Comparison of ENCODE assay signal across 13 cellular contexts in the genomic region with DNA sequence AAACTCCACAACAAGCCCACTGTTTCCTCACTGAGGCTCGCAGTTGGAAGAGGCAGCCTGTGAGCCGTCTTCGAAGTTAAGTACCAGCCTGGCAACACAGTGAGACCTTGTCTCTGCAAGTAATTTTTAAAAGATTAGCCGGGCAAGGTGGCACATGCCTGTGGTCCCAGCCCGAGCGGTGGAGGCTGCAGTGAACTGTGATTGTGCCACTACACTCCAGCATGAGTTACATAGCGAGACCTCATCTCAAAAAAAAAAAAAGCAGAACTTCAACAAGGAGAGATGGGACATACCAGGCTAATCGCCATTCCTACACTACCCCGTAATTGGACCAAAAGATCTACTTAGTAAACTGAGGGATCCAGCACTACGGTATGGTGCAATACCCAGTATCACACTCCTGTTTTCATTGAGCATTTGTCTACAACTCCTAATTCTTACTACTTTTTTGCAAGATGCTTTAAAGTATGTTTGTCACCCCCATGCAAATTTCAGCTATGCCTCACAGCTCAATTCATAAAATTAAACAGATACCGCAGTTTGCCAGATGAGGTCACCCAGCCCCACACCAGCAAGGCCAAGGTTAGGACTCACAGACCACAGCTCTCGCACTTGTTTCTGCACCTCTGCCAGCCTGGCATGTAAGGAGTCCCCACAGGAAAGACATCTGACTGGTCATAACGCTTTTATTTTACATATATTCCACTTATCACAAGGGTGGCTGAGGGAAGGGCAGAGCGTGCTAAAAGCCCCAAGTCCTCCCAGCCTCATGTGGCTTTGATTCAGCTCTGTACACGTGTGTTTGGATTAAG. TPM values are rescaled to one million over a fixed set of nuclear protein-coding genes. Genes with fewer than 3 reads are reported as not detected.
DNase-seq lines count a peak whose midpoint lies in the region; ATAC-seq and TF ChIP-seq lines count a peak whose summit lies in the region.
"Had no signal": no experiment of that assay in that cellular context is flagged by ENCODE, and none has a peak within 500 bp of the region (broad histone marks: within the 10 kb centered on the region; RNA-seq: fewer than 3 reads in every experiment).

No MANE protein-coding gene starts in this region.

- CTCF ChIA-PET in GM10248 (lab: Yijun Ruan, JAX) (interaction anchor here (1.2 to 12.3 kb wide), 10 partner anchors 9 to 510 kb away, joined by 3 to 129 read pairs (median 8); no protein-coding TSS in a partner anchor), WTC11 (lab: Charles Lee) (interaction anchor here (0.6 to 1.4 kb wide), 3 partner anchors 9 to 198 kb away, joined by 3 to 9 read pairs (median 3); no protein-coding TSS in a partner anchor)

- H3K36me3 ChIP-seq in mucosa of descending colon (ENCODE audit: low read depth): no peaks in the 10 kb centered on the region

- peaks cover 41% of the 10 kb centered on the region for H3K36me3 Mint-ChIP-seq in WTC11

- no peak overlapping the region for H3K4me3 ChIP-seq in mucosa of descending colon

- peak; percentile 26 for TF ChIP-seq CTCF in GM10248 (IDR thresholded peaks at IDR 0.05; ENCODE audit: control extremely low read depth, extremely low read depth, low read depth, missing control alignments)
- no peak for TF ChIP-seq CTCF in WTC11 (IDR thresholded peaks at IDR 0.05)
- no peak for TF ChIP-seq CTCF in mucosa of descending colon (IDR thresholded peaks at IDR 0.05)

- peak overlapping the region; percentile 37 for H3K27ac Mint-ChIP-seq in WTC11

- intact Hi-C loops in mucosa of descending colon (cut with DNase I, micrococcal nuclease): loop anchor here (10.0 kb wide), 2 partner anchors 503 to 653 kb away; no protein-coding TSS in a partner anchor

- H3K4me1 Mint-ChIP-seq in WTC11: no peaks in the 10 kb centered on the region

- H3K4me3 Mint-ChIP-seq in WTC11: no peak overlapping the region

- ATAC-seq in GM19324 (IDR thresholded peaks at IDR 0.05; ENCODE audit: low FRiP score, unreplicated experiment): peak; percentile 66
- peak; percentile 45 for ATAC-seq in HG03039 (IDR thresholded peaks at IDR 0.05; ENCODE audit: unreplicated experiment)
- no peak for ATAC-seq in WTC11
- ATAC-seq in mucosa of descending colon: no peak
- ATAC-seq: right cardiac atrium had no signal

- POLR2A ChIA-PET in GM10248 (lab: Yijun Ruan, JAX) (interaction anchor here (0.6 to 3.0 kb wide), 3 partner anchors 16 to 28 kb away, joined by 5 to 11 read pairs (median 11); a partner anchor contains a TSS), WTC11 (lab: Charles Lee) (no interaction called here)

- H3K27me3 Mint-ChIP-seq in WTC11 (ENCODE audit: low read depth): no peaks in the 10 kb centered on the region

- H3K9me3 ChIP-seq in mucosa of descending colon: no peaks in the 10 kb centered on the region

- peaks cover 13% of the 10 kb centered on the region for H3K4me1 ChIP-seq in mucosa of descending colon (ENCODE audit: low read depth)

- DNase-seq in GM10248 (ENCODE audit: extremely low spot score) (peak; percentile 67), WTC11 (ENCODE audit: low spot score) (no peak), mucosa of descending colon (no peak), NCI-H1105 (lab: John Stamatoyannopoulos, UW) (no peak), AML-193 (lab: John Stamatoyannopoulos, UW) (no peak)
- no peak for DNase-seq in activated CD4-positive, alpha-beta T cell treated with anti-CD3 and anti-CD28 coated beads, Interleukin-2, amount 50 U/mL, for 1 hour
- DNase-seq: activated T-cell treated with anti-CD3 and anti-CD28 coated beads, Interleukin-2, amount 50 U/mL, for 48 hours; DND-41; right cardiac atrium; RPMI8226 had no signal

- peaks cover 10% of the 10 kb centered on the region for H3K9me3 Mint-ChIP-seq in WTC11

TF ChIP-seq in WTC11, 78 proteins besides CTCF, POLR2A, EP300 and RAD21:
- TF ChIP-seq ZNF416 (CRISPR knock-in tag; IDR thresholded peaks at IDR 0.05) (no peak), TEAD4 (CRISPR knock-in tag; IDR thresholded peaks at IDR 0.05) (no peak), ZNF423 (CRISPR knock-in tag; IDR thresholded peaks at IDR 0.05) (no peak), MYBL2 (CRISPR knock-in tag; IDR thresholded peaks at IDR 0.05) (no peak), MXD4 (CRISPR knock-in tag; IDR thresholded peaks at IDR 0.05; ENCODE audit: borderline replicate concordance) (no peak), TCF7 (CRISPR knock-in tag; IDR thresholded peaks at IDR 0.05; ENCODE audit: low read depth) (no peak), ELF4 (CRISPR knock-in tag; IDR thresholded peaks at IDR 0.05; ENCODE audit: low read depth) (no peak)
- TF ChIP-seq, protein P1, sequence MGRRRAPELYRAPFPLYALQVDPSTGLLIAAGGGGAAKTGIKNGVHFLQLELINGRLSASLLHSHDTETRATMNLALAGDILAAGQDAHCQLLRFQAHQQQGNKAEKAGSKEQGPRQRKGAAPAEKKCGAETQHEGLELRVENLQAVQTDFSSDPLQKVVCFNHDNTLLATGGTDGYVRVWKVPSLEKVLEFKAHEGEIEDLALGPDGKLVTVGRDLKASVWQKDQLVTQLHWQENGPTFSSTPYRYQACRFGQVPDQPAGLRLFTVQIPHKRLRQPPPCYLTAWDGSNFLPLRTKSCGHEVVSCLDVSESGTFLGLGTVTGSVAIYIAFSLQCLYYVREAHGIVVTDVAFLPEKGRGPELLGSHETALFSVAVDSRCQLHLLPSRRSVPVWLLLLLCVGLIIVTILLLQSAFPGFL (CRISPR knock-in tag; IDR thresholded peaks at IDR 0.05; ENCODE audit: borderline replicate concordance): no peak

RNA-seq across cellular contexts. Expression of a gene that starts 21.0 kb away (rescaled TPM):
- total RNA-seq in WTC11 (2021): 13.5 to 17.2 TPM (median 14.6 TPM) in 3 replicates
- 10 to 100 TPM; 14.1 to 21.0 (median 15.0) TPM for total RNA-seq in mucosa of descending colon

RNA-seq across cellular contexts. Expression of a gene that starts 37.1 kb away (rescaled TPM):
- 13.9 to 15.5 TPM (median 14.0 TPM) in 3 replicates for total RNA-seq in WTC11 (2021)
- under 1 TPM; 0.32 to 0.77 (median 0.35) TPM for total RNA-seq in mucosa of descending colon
- total RNA-seq: HT1080 had no signal

RNA-seq across cellular contexts. Expression of a gene that starts 54.1 kb away (rescaled TPM):
- total RNA-seq in WTC11 (2021) (81.5 to 90.3 TPM (median 86.0 TPM) in 3 replicates), mucosa of descending colon (10 to 100 TPM; 33.0 to 43.6 (median 38.3) TPM)

Comparison
In these comparisons a context has a peak if more than half of its experiments do, and no peak if none do; other contexts are left out.
1. ATAC-seq: peak in GM19324 (single experiment) and HG03039 (single experiment); none in WTC11 (single experiment) and mucosa of descending colon (single experiment).